ENCODE assay signal across 2 cellular contexts in the genomic region with DNA sequence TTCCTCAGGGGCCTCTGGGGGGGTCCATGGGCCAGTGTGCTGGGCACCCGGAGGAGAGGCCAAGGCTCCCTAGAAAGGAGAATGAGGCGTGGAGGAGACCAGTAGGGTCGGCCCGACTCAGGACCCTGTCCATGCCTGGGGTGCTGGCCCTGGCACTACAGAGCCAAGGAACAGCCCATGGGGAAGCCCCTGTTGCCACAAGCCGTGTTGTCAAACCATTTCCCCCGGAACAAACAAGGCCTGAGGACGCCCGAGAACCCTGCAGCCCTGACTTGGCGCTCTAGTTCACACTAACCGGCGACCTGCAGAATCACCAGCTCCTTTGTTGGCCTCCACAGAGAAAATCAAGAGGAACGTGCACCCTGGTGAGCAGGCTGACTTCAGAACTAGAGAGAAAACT.
TF ChIP-seq lines count a peak whose summit lies in the region.

No MANE protein-coding gene starts in this region.

TF ChIP-seq in IMR-90, 13 proteins besides CTCF, POLR2A, EP300 and RAD21:
- TF ChIP-seq USF2 (IDR thresholded peaks at IDR 0.05; ENCODE audit: low read depth, low read length) (no peak), NFE2L2 (IDR thresholded peaks at IDR 0.05; ENCODE audit: low read depth, low read length) (no peak), ELK1 (IDR thresholded peaks at IDR 0.05; ENCODE audit: borderline replicate concordance, low read depth, low read length) (no peak), RCOR1 (IDR thresholded peaks at IDR 0.05; ENCODE audit: insufficient replicate concordance, low read length) (no peak), MXI1 (IDR thresholded peaks at IDR 0.05; ENCODE audit: borderline replicate concordance, low read depth, low read length) (no peak), RFX5 (IDR thresholded peaks at IDR 0.05; ENCODE audit: low read depth, low read length) (no peak), MAFK (IDR thresholded peaks at IDR 0.05; ENCODE audit: low read depth, low read length) (no peak), CEBPB (IDR thresholded peaks at IDR 0.05; ENCODE audit: low read depth, low read length) (no peak), MAZ (IDR thresholded peaks at IDR 0.05; ENCODE audit: borderline replicate concordance, low read depth, low read length) (no peak), FOS (IDR thresholded peaks at IDR 0.05; ENCODE audit: low read depth, low read length) (no peak), BHLHE40 (IDR thresholded peaks at IDR 0.05; ENCODE audit: low read depth, low read length) (no peak), CHD1 (IDR thresholded peaks at IDR 0.05; ENCODE audit: low read depth, low read length) (no peak), SMC3 (IDR thresholded peaks at IDR 0.05; ENCODE audit: low read depth, low read length) (no peak)

TF ChIP-seq in GM12878, 131 proteins besides CTCF, POLR2A, EP300 and RAD21:
- TF ChIP-seq BCL11A (IDR thresholded peaks at IDR 0.05; ENCODE audit: low read depth, low read length) (no peak), NFXL1 (IDR thresholded peaks at IDR 0.05; ENCODE audit: borderline replicate concordance) (no peak), ATF2 (IDR thresholded peaks at IDR 0.05; ENCODE audit: low read length) (no peak), MXI1 (IDR thresholded peaks at IDR 0.05; ENCODE audit: low read depth, low read length) (no peak), SP1 (IDR thresholded peaks at IDR 0.05; ENCODE audit: low read depth, low read length) (no peak), EGR1 (IDR thresholded peaks at IDR 0.05; ENCODE audit: borderline replicate concordance in 1 of 2, low read depth in 2 of 2, low read length in 2 of 2) (no peak), ZNF384 (IDR thresholded peaks at IDR 0.05; ENCODE audit: borderline replicate concordance, low read depth, low read length) (no peak), ZNF217 (IDR thresholded peaks at IDR 0.05) (no peak), SIX5 (IDR thresholded peaks at IDR 0.05; ENCODE audit: low read depth, low read length, severe bottlenecking) (no peak), JUND (IDR thresholded peaks at IDR 0.05; ENCODE audit: low read depth, low read length) (no peak), GABPA (IDR thresholded peaks at IDR 0.05; ENCODE audit: low read depth) (no peak), USF2 (IDR thresholded peaks at IDR 0.05; ENCODE audit: borderline replicate concordance, low read depth, low read length) (no peak), ATF3 (IDR thresholded peaks at IDR 0.05; ENCODE audit: borderline replicate concordance, extremely low read depth, low read depth, low read length) (no peak), MTA2 (IDR thresholded peaks at IDR 0.05; ENCODE audit: low read depth) (no peak), BACH1 (IDR thresholded peaks at IDR 0.05; ENCODE audit: borderline replicate concordance) (no peak), KAT2A (conservative IDR thresholded peaks at IDR 0.05; ENCODE audit: control insufficient read depth, low read depth, low read length) (no peak), MEF2A (IDR thresholded peaks at IDR 0.05; ENCODE audit: insufficient read depth, low read depth, low read length) (no peak)
- TF ChIP-seq, protein P1, sequence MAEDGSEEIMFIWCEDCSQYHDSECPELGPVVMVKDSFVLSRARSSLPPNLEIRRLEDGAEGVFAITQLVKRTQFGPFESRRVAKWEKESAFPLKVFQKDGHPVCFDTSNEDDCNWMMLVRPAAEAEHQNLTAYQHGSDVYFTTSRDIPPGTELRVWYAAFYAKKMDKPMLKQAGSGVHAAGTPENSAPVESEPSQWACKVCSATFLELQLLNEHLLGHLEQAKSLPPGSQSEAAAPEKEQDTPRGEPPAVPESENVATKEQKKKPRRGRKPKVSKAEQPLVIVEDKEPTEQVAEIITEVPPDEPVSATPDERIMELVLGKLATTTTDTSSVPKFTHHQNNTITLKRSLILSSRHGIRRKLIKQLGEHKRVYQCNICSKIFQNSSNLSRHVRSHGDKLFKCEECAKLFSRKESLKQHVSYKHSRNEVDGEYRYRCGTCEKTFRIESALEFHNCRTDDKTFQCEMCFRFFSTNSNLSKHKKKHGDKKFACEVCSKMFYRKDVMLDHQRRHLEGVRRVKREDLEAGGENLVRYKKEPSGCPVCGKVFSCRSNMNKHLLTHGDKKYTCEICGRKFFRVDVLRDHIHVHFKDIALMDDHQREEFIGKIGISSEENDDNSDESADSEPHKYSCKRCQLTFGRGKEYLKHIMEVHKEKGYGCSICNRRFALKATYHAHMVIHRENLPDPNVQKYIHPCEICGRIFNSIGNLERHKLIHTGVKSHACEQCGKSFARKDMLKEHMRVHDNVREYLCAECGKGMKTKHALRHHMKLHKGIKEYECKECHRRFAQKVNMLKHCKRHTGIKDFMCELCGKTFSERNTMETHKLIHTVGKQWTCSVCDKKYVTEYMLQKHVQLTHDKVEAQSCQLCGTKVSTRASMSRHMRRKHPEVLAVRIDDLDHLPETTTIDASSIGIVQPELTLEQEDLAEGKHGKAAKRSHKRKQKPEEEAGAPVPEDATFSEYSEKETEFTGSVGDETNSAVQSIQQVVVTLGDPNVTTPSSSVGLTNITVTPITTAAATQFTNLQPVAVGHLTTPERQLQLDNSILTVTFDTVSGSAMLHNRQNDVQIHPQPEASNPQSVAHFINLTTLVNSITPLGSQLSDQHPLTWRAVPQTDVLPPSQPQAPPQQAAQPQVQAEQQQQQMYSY (CRISPR knock-in tag; IDR thresholded peaks at IDR 0.05): no peak
- TF ChIP-seq, protein P2, sequence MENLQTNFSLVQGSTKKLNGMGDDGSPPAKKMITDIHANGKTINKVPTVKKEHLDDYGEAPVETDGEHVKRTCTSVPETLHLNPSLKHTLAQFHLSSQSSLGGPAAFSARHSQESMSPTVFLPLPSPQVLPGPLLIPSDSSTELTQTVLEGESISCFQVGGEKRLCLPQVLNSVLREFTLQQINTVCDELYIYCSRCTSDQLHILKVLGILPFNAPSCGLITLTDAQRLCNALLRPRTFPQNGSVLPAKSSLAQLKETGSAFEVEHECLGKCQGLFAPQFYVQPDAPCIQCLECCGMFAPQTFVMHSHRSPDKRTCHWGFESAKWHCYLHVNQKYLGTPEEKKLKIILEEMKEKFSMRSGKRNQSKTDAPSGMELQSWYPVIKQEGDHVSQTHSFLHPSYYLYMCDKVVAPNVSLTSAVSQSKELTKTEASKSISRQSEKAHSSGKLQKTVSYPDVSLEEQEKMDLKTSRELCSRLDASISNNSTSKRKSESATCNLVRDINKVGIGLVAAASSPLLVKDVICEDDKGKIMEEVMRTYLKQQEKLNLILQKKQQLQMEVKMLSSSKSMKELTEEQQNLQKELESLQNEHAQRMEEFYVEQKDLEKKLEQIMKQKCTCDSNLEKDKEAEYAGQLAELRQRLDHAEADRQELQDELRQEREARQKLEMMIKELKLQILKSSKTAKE (IDR thresholded peaks at IDR 0.05; ENCODE audit: low read depth, poor library complexity, severe bottlenecking): no peak
